Comparison of ENCODE assay signal across 1 cellular context in genomic region chr1:86259390-86259789, GRCh38.
TF ChIP-seq lines count a peak whose summit lies in the region.

No MANE protein-coding gene starts in this region.

TF ChIP-seq in K562, 482 proteins besides CTCF, POLR2A, EP300 and RAD21 (continued from another document):
- no peak for TF ChIP-seq RNF219 (CRISPR knock-in tag; IDR thresholded peaks at IDR 0.05)
